In genomic region chrX:16125520-16126149, GRCh38 we compare ENCODE assay signal across 15 cellular contexts. TPM values are rescaled to one million over a fixed set of nuclear protein-coding genes. Genes with fewer than 3 reads are reported as not detected.
DNase-seq lines count a peak whose midpoint lies in the region; ATAC-seq, FAIRE-seq and TF ChIP-seq lines count a peak whose summit lies in the region.
"Had no signal": no experiment of that assay in that cellular context is flagged by ENCODE, and none has a peak within 500 bp of the region (broad histone marks: within the 10 kb centered on the region; RNA-seq: fewer than 3 reads in every experiment).

No MANE protein-coding gene starts in this region.

- H3K4ac ChIP-seq in mesenchymal stem cell (ENCODE audit: low read depth in 1 of 2, low read length in 2 of 2) = no peak overlapping the region

- H4K91ac ChIP-seq in mesenchymal stem cell (ENCODE audit: low read length) = no peak overlapping the region

- no peak overlapping the region for H2AK5ac ChIP-seq in mesenchymal stem cell (ENCODE audit: low read length, severe bottlenecking)

- H3K23ac ChIP-seq in mesenchymal stem cell (ENCODE audit: low read length in 2 of 2) = no peak overlapping the region

- H3K4me3 Mint-ChIP-seq in T-helper 2 cell treated with Interferon-gamma antibody and Interleukin-4, amounts not matched to agents 5 μg/mL and 100 μg/mL, for 36 hours = no peak overlapping the region
- H3K4me3 Mint-ChIP-seq: activated B cell treated with CpG ODN at 0.5 μM for 24 hours; activated naive CD8-positive, alpha-beta T cell treated with anti-CD3 and anti-CD28 coated beads, Interleukin-2, amount 10 ng/mL, durations not matched to agents 7 days and 5 days; CD14-positive monocyte had no signal

- no peaks in the 10 kb centered on the region for H3K36me3 Mint-ChIP-seq in T-helper 2 cell treated with Interferon-gamma antibody and Interleukin-4, amounts not matched to agents 5 μg/mL and 100 μg/mL, for 36 hours (ENCODE audit: low read depth)
- H3K36me3 Mint-ChIP-seq: activated naive CD8-positive, alpha-beta T cell treated with anti-CD3 and anti-CD28 coated beads, Interleukin-2, amount 10 ng/mL, durations not matched to agents 7 days and 5 days; CD14-positive monocyte had no signal

- H3K27ac ChIP-seq in SU-DHL-6 (ENCODE audit: low read depth, low read length) = no peak overlapping the region
- no peak overlapping the region for H3K27ac ChIP-seq in mesenchymal stem cell (ENCODE audit: low read length, poor library complexity, severe bottlenecking)
- H3K27ac ChIP-seq: KMS-11, SJCRH30 had no signal

- H3K9ac ChIP-seq in SU-DHL-6 (ENCODE audit: low read length) = no peak overlapping the region
- no peak overlapping the region for H3K9ac ChIP-seq in mesenchymal stem cell (ENCODE audit: low read length)
- H3K9ac ChIP-seq: KMS-11 had no signal

- H3K27me3 Mint-ChIP-seq in T-helper 2 cell treated with Interferon-gamma antibody and Interleukin-4, amounts not matched to agents 5 μg/mL and 100 μg/mL, for 36 hours (ENCODE audit: low read depth) = peaks cover 24% of the 10 kb centered on the region

- no peaks in the 10 kb centered on the region for H3K79me2 ChIP-seq in SU-DHL-6 (ENCODE audit: insufficient read depth, low read length)

- H4K8ac ChIP-seq in mesenchymal stem cell (ENCODE audit: low read length) = peak overlapping the region; percentile 28

- H2BK5ac ChIP-seq in mesenchymal stem cell (ENCODE audit: low read depth, low read length, poor library complexity, severe bottlenecking) = no peak overlapping the region

- H3K9me2 ChIP-seq in SU-DHL-6 (replicated peaks; ENCODE audit: insufficient read depth, low read length) = no peaks in the 10 kb centered on the region

- peak; percentile 24 for FAIRE-seq in GM12892 (lab: Jason Lieb, UNC)

- TF ChIP-seq CTCF in SU-DHL-6 (IDR thresholded peaks at IDR 0.05; ENCODE audit: insufficient read depth, low read length, poor library complexity, severe bottlenecking) = no peak

- no peaks in the 10 kb centered on the region for H3K36me3 ChIP-seq in SU-DHL-6 (ENCODE audit: low read length)
- H3K36me3 ChIP-seq in mesenchymal stem cell (ENCODE audit: control insufficient read depth in 1 of 2, insufficient read depth in 2 of 2, low read depth in 1 of 2, low read length in 2 of 2) = no peaks in the 10 kb centered on the region
- H3K36me3 ChIP-seq: SJCRH30 had no signal

- no peak overlapping the region for H2BK12ac ChIP-seq in mesenchymal stem cell (ENCODE audit: low read length in 2 of 2)

- no peak for ATAC-seq in HG03378 (IDR thresholded peaks at IDR 0.05; ENCODE audit: unreplicated experiment)
- ATAC-seq: sciatic nerve had no signal

- no peak overlapping the region for H3K27ac Mint-ChIP-seq in T-helper 2 cell treated with Interferon-gamma antibody and Interleukin-4, amounts not matched to agents 5 μg/mL and 100 μg/mL, for 36 hours
- H3K27ac Mint-ChIP-seq: activated B cell treated with CpG ODN at 0.5 μM for 24 hours; activated naive CD8-positive, alpha-beta T cell treated with anti-CD3 and anti-CD28 coated beads, Interleukin-2, amount 10 ng/mL, durations not matched to agents 7 days and 5 days; CD14-positive monocyte had no signal

- H2BK15ac ChIP-seq in mesenchymal stem cell (ENCODE audit: low read depth, poor library complexity, severe bottlenecking) = no peak overlapping the region

- H3K4me1 ChIP-seq in mesenchymal stem cell (ENCODE audit: control insufficient read depth, insufficient read depth, low read depth, low read length) = no peaks in the 10 kb centered on the region
- H3K4me1 ChIP-seq: SJCRH30 had no signal

- H3F3A ChIP-seq in SU-DHL-6 (ENCODE audit: insufficient read depth) = no peaks in the 10 kb centered on the region

- no peak overlapping the region for H2AFZ ChIP-seq in SU-DHL-6 (ENCODE audit: low read depth, low read length, severe bottlenecking)
- H2AFZ ChIP-seq in mesenchymal stem cell (ENCODE audit: low read depth, low read length) = no peak overlapping the region

- 24% methylated on average over 4 of the region's 5 CpGs for WGBS in mesenchymal stem cell

- no peaks in the 10 kb centered on the region for H4K20me1 ChIP-seq in SU-DHL-6 (ENCODE audit: low read depth, low read length)

- no peak overlapping the region for H3K14ac ChIP-seq in mesenchymal stem cell (ENCODE audit: low read length in 2 of 2)

- no peaks in the 10 kb centered on the region for H3K79me1 ChIP-seq in mesenchymal stem cell (replicated peaks; ENCODE audit: low read length, poor library complexity, severe bottlenecking)

- no peak overlapping the region for H3K18ac ChIP-seq in mesenchymal stem cell (ENCODE audit: low read depth in 1 of 2, low read length in 2 of 2)

- peaks cover 2% of the 10 kb centered on the region for H3K4me1 Mint-ChIP-seq in T-helper 2 cell treated with Interferon-gamma antibody and Interleukin-4, amounts not matched to agents 5 μg/mL and 100 μg/mL, for 36 hours (ENCODE audit: low read depth)

- H3K4me2 ChIP-seq in SU-DHL-6 (ENCODE audit: low read depth, low read length, poor library complexity, severe bottlenecking) (peak overlapping the region; percentile 3), mesenchymal stem cell (ENCODE audit: low read length, poor library complexity, severe bottlenecking) (no peak overlapping the region)

- no peak for TF ChIP-seq POLR2A in GM12892 (IDR thresholded peaks at IDR 0.05; ENCODE audit: low read depth, low read length)

- H3K27me3 ChIP-seq in SU-DHL-6 (ENCODE audit: low read length) (no peaks in the 10 kb centered on the region), mesenchymal stem cell (ENCODE audit: control insufficient read depth in 1 of 2, insufficient read depth in 1 of 2, low read length in 2 of 2) (peaks cover 0 to 52% of the 10 kb centered on the region in 2 experiments)
- H3K27me3 ChIP-seq: SJCRH30 had no signal

- H3K4me3 ChIP-seq in SU-DHL-6 (ENCODE audit: insufficient read depth, low read length, poor library complexity, severe bottlenecking) = no peak overlapping the region
- H3K4me3 ChIP-seq in mesenchymal stem cell (ENCODE audit: insufficient read depth in 1 of 2, low read depth in 1 of 2, low read length in 2 of 2) = no peak overlapping the region
- H3K4me3 ChIP-seq: SJCRH30 had no signal

- DNase-seq in GM12892 (ENCODE audit: insufficient read length) = no peak
- peak; percentile 90 for DNase-seq in NCI-H1092 treated with DMSO at 0.1 percent for 48 hours (lab: John Stamatoyannopoulos, UW)
- no peak for DNase-seq in mesenchymal stem cell
- DNase-seq in epidermal melanocyte (ENCODE audit: insufficient read length, low spot score) = no peak
- DNase-seq in cortex of kidney (lab: John Stamatoyannopoulos, UW) = no peak
- no peak for DNase-seq in T-helper 2 cell treated with Interferon-gamma antibody and Interleukin-4, amounts not matched to agents 5 μg/mL and 100 μg/mL, for 36 hours (ENCODE audit: low spot score)
- DNase-seq: activated B cell treated with CpG ODN at 0.5 μM for 24 hours; activated naive CD8-positive, alpha-beta T cell treated with anti-CD3 and anti-CD28 coated beads, Interleukin-2, amount 10 ng/mL, durations not matched to agents 7 days and 5 days; islet precursor cell; SJCRH30 had no signal

- H3K9me3 Mint-ChIP-seq in T-helper 2 cell treated with Interferon-gamma antibody and Interleukin-4, amounts not matched to agents 5 μg/mL and 100 μg/mL, for 36 hours = no peaks in the 10 kb centered on the region
- H3K9me3 Mint-ChIP-seq: activated B cell treated with CpG ODN at 0.5 μM for 24 hours; activated naive CD8-positive, alpha-beta T cell treated with anti-CD3 and anti-CD28 coated beads, Interleukin-2, amount 10 ng/mL, durations not matched to agents 7 days and 5 days had no signal

- H3K9me3 ChIP-seq in SU-DHL-6 (ENCODE audit: insufficient read depth, low read length) = no peaks in the 10 kb centered on the region
- H3K9me3 ChIP-seq in mesenchymal stem cell (ENCODE audit: control insufficient read depth, low read length) = no peaks in the 10 kb centered on the region
- H3K9me3 ChIP-seq: SJCRH30 had no signal

- H2BK120ac ChIP-seq in mesenchymal stem cell (ENCODE audit: low read depth, low read length) = no peak overlapping the region

RNA-seq across cellular contexts. Expression of gene GRPR, which starts 2.3 kb away (rescaled TPM):
- not detected for polyA plus RNA-seq in GM12892 (2012; ENCODE audit: missing spikeins)
- polyA plus RNA-seq in mesenchymal stem cell (2013, experiment 1 of 2) = 0.14 TPM
- polyA plus RNA-seq in mesenchymal stem cell (2013, experiment 2 of 2) = 0.11 TPM

RNA-seq across cellular contexts. Expression of gene MAGEB17, which starts 41.6 kb away (rescaled TPM):
- not detected for polyA plus RNA-seq in GM12892 (2012; ENCODE audit: missing spikeins)
- 0.03 TPM for polyA plus RNA-seq in mesenchymal stem cell (2013, experiment 1 of 2)
- not detected for polyA plus RNA-seq in mesenchymal stem cell (2013, experiment 2 of 2)
- polyA plus RNA-seq: CD14-positive monocyte had no signal
